Comparison of ENCODE assay signal across 8 cellular contexts in the genomic region with DNA sequence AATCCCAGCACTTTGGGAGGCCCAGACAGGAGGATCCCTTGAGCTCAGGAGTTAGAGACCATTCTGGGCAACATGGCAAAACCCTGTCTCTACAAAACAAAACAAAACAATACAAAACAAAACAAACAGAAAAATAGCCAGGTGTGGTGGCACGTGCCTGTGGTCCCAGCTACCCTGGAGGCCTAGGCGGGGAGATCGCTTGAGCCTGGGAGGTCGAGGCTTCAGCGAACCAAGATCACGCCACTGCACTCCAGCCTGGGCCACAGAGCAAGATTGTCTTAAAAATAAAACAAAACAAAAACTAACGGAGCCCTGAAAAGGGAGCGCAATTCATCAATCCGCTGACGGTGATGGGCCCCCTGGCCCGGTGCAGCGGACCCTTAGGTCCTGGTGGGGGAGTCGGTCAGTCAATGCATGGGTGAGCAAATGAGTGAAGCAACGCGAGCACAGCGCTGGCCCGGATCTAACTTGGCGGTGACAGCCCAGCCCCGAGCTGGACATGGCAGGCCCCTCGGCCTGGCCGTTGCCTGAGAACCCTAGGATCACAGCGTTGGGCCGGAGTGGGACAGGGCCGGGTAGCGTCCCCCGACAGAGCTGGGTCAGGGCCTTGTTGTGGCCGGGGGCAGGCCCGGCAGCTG. TPM values are rescaled to one million over a fixed set of nuclear protein-coding genes. Genes with fewer than 3 reads are reported as not detected.
DNase-seq lines count a peak whose midpoint lies in the region; ATAC-seq and TF ChIP-seq lines count a peak whose summit lies in the region.

No MANE protein-coding gene starts in this region.

- DNase-seq in ELR (ENCODE audit: low read depth) (peak; percentile 40), T-helper 17 cell (no peak), fibroblast of pulmonary artery (ENCODE audit: low read depth) (peak; percentile 44), trophoblast cell (peak; percentile 28 to 61), NCI-H446 (lab: John Stamatoyannopoulos, UW) (no peak)
- DNase-seq in activated CD4-positive, CD25-positive, alpha-beta regulatory T cell (lab: John Stamatoyannopoulos, UW) = no peak

- no peak overlapping the region for H4K12ac ChIP-seq in trophoblast cell (ENCODE audit: low read depth, low read length)

- H2AK5ac ChIP-seq in trophoblast cell (ENCODE audit: low read length) = no peak overlapping the region

- H3K14ac ChIP-seq in trophoblast cell (ENCODE audit: low read length) = no peak overlapping the region

- H3K4me3 ChIP-seq in fibroblast of pulmonary artery (replicated peaks; ENCODE audit: low read depth, low read length) (peak overlapping the region; percentile 65), trophoblast cell (ENCODE audit: low read depth, low read length) (no peak overlapping the region)

- no peak overlapping the region for H2BK5ac ChIP-seq in trophoblast cell (ENCODE audit: low read depth, low read length, poor library complexity)

- no CpG with 5 or more reads among the region's 28 CpGs for WGBS in trophoblast cell (ENCODE audit: extremely low coverage, insufficient coverage, insufficient read length)

- no peak overlapping the region for H2BK12ac ChIP-seq in trophoblast cell (ENCODE audit: low read length)

- H3K27ac ChIP-seq in trophoblast cell (ENCODE audit: low read depth, low read length) = no peak overlapping the region

- H3K4ac ChIP-seq in trophoblast cell (ENCODE audit: low read depth, low read length) = no peak overlapping the region

- no peaks in the 10 kb centered on the region for H3K36me3 ChIP-seq in trophoblast cell (ENCODE audit: control insufficient read depth in 1 of 2, insufficient read depth in 2 of 2, low read length in 2 of 2)

- H3K9me3 ChIP-seq in T-helper 17 cell (ENCODE audit: control insufficient read depth, low read length, poor library complexity, severe bottlenecking) (no peaks in the 10 kb centered on the region), trophoblast cell (ENCODE audit: insufficient read depth, low read depth, low read length) (no peaks in the 10 kb centered on the region)

- peak overlapping the region; percentile 88 for H3K4me3 Mint-ChIP-seq in T-helper 17 cell

- no peak overlapping the region for H4K8ac ChIP-seq in trophoblast cell (ENCODE audit: low read depth, low read length)

- H3K18ac ChIP-seq in trophoblast cell (ENCODE audit: low read length) = no peak overlapping the region

- peaks cover 2% of the 10 kb centered on the region for H3K36me3 Mint-ChIP-seq in T-helper 17 cell (ENCODE audit: low read depth)

- peaks cover 16% of the 10 kb centered on the region for H3K27me3 Mint-ChIP-seq in T-helper 17 cell

- no peak overlapping the region for H4K91ac ChIP-seq in trophoblast cell (ENCODE audit: low read depth, low read length)

- no peak overlapping the region for H3K4me2 ChIP-seq in trophoblast cell (ENCODE audit: low read length)

- no peaks in the 10 kb centered on the region for H3K79me1 ChIP-seq in trophoblast cell (ENCODE audit: low read length)

- H2AFZ ChIP-seq in trophoblast cell (ENCODE audit: insufficient read depth, low read length, poor library complexity) = no peak overlapping the region

- peak; percentile 5 for ATAC-seq in HG02759 (IDR thresholded peaks at IDR 0.05; ENCODE audit: unreplicated experiment)
- ATAC-seq in T-helper 17 cell = no peak
- no peak for ATAC-seq in HG03439 (IDR thresholded peaks at IDR 0.05; ENCODE audit: unreplicated experiment)

- no peak overlapping the region for H3K23ac ChIP-seq in trophoblast cell (ENCODE audit: low read length)

- peaks cover 46% of the 10 kb centered on the region for H3K4me1 Mint-ChIP-seq in T-helper 17 cell

- TF ChIP-seq CTCF in fibroblast of pulmonary artery (IDR thresholded peaks at IDR 0.05; ENCODE audit: low read length, missing control alignments) = no peak

- no peak overlapping the region for H2BK120ac ChIP-seq in trophoblast cell (ENCODE audit: insufficient read depth, low read length, poor library complexity)

- H3K9ac ChIP-seq in trophoblast cell (ENCODE audit: low read length) = no peak overlapping the region

- H3K27ac Mint-ChIP-seq in T-helper 17 cell = peak overlapping the region; percentile 78

- no peaks in the 10 kb centered on the region for H3K27me3 ChIP-seq in trophoblast cell (ENCODE audit: insufficient read depth, low read length)

- H3K4me1 ChIP-seq in trophoblast cell (ENCODE audit: control insufficient read depth in 1 of 2, insufficient read depth in 2 of 2, low read length in 2 of 2) = peaks cover 3 to 9% of the 10 kb centered on the region in 2 experiments

- no peaks in the 10 kb centered on the region for H3K79me2 ChIP-seq in trophoblast cell (ENCODE audit: control insufficient read depth, insufficient read depth, low read length, poor library complexity)

RNA-seq across cellular contexts. Expression of gene BLM, which starts 52.4 kb away (rescaled TPM):
- total RNA-seq in T-helper 17 cell = 1 to 10 TPM; 7.8 to 8.8 TPM
- 15.0 and 15.9 TPM in 2 replicates for polyA plus RNA-seq in trophoblast cell (2013)

Comparison
In these comparisons a context has a peak if more than half of its experiments do, and no peak if none do; other contexts are left out.
1. DNase-seq: peak in ELR (single experiment), fibroblast of pulmonary artery (single experiment) and trophoblast cell (2 of 2); none in T-helper 17 cell (0 of 3), NCI-H446 (0 of 2) and activated CD4-positive, CD25-positive, alpha-beta regulatory T cell (0 of 4).